Comparison of ENCODE assay signal across 4 cellular contexts in genomic region chr1:28572891-28573290, GRCh38. TPM values are rescaled to one million over a fixed set of nuclear protein-coding genes. Genes with fewer than 3 reads are reported as not detected.
"Had no signal": no experiment of that assay in that cellular context is flagged by ENCODE, and none has a peak within 500 bp of the region (broad histone marks: within the 10 kb centered on the region; RNA-seq: fewer than 3 reads in every experiment).

No MANE protein-coding gene starts in this region.

RNA-seq across cellular contexts. Expression of gene RAB42, which starts 19.2 kb away (rescaled TPM):
- total RNA-seq: activated CD8-positive, alpha-beta T cell treated with anti-CD3 and anti-CD28 coated beads, Interleukin-2, amount 10 ng/mL, durations not matched to agents 7 days and 5 days; activated T-helper 1 cell treated with anti-CD3 and anti-CD28 coated beads, Interleukin-12 subunit alpha, Interleukin-12 subunit beta, Interleukin-2, Interleukin-4 antibody, amounts not matched to agents 30 ng/mL and 10 ng/mL and 1 ng/mL, durations not matched to agents 14 hours and 24 hours and 36 hours; ascending aorta had no signal
- polyA plus RNA-seq: naive thymus-derived CD4-positive, alpha-beta T cell had no signal
